2 cellular contexts compared by ENCODE assay signal in the genomic region with DNA sequence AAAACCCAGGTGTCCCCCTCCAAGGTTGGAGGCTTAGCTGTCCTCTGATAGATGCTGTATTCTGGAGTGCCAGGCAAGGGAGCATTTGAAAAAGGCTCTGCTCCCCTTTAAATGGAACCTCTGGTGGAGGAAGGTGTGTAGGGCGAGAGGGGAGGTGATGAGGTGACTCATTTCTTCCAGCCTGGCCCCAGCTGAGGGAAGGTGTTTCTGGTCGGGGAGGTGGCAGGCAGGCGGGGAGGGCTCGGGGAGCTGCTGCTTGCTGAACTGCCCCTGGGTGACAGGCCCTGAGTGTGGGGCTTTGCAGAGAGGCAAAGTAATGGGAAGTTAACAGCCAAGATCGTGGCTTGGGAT.
TF ChIP-seq lines count a peak whose summit lies in the region.

No MANE protein-coding gene starts in this region.

TF ChIP-seq in liver, 16 proteins besides CTCF, POLR2A, EP300 and RAD21:
- TF ChIP-seq, protein P1, sequence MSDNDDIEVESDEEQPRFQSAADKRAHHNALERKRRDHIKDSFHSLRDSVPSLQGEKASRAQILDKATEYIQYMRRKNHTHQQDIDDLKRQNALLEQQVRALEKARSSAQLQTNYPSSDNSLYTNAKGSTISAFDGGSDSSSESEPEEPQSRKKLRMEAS (IDR thresholded peaks at IDR 0.05) = no peak
- TF ChIP-seq JUND (IDR thresholded peaks at IDR 0.05) = peak; percentile 54 to 57

TF ChIP-seq in HepG2, 621 proteins besides CTCF, POLR2A, EP300 and RAD21:
- TF ChIP-seq ZNF33A (CRISPR knock-in tag; IDR thresholded peaks at IDR 0.05; ENCODE audit: borderline replicate concordance) = no peak
TF ChIP-seq in HepG2: peak in this region for 0.
